Comparison of ENCODE assay signal across 8 cellular contexts in the genomic region with DNA sequence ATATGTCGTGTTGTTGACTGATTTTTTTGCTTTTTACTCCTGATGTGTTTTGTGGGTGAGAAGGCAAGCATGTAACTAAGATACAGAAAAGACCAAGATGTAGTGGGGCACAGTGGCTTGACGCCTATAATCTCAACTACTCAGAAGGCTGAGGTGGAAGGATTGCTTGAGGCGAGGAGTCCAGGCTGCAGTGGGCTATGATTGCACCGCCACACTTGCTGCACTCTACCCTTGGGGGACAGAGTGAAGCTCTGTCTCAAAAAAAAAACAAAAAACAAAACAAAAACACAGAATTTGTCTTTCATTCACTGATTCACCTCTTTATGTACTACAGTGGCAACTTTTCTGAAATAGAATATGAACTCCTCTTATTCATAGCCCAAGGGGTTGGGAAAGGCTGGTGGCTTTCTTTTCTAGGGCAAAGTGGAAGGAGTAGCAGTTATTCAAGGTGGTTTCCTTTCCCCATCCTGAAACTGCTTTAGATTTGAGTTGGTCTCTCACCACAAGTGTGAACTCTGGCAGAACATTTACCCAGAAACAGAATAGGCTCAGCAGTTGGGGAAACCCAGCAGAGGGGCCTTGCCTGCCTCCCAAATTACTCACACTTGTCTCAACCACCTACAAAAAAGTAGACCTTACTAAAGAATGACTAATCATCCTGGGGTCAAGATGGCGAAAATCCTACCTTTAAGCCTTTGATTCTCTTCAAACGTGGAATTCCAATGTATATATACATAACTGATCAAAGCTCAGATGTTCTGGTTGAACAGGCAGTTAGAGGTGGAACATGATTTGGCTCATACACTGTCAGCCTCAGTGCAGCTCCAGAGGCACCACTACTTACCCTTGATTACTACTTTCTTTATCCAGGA. TPM values are rescaled to one million over a fixed set of nuclear protein-coding genes. Genes with fewer than 3 reads are reported as not detected.
A peak's percentile ranks its signal among the peaks of the same experiment; 100 is the strongest.
DNase-seq lines count a peak whose midpoint lies in the region; ATAC-seq and TF ChIP-seq lines count a peak whose summit lies in the region.

No MANE protein-coding gene starts in this region.

- H3K36me3 Mint-ChIP-seq in activated naive CD8-positive, alpha-beta T cell treated with anti-CD3 and anti-CD28 coated beads, Interleukin-2, amount 50 U/mL, for 24 hours (ENCODE audit: low read depth): peaks cover 53% of the 10 kb centered on the region

- peak overlapping the region; percentile 44 for H3K27ac ChIP-seq in DOHH2 (ENCODE audit: low read depth, low read length)
- peak overlapping the region in 1 of 5 donors; percentile 63 for H3K27ac ChIP-seq in stomach

- no peaks in the 10 kb centered on the region for H3K9me2 ChIP-seq in DOHH2 (replicated peaks; ENCODE audit: control insufficient read depth, low read length)

- H3K4me3 Mint-ChIP-seq in activated naive CD8-positive, alpha-beta T cell treated with anti-CD3 and anti-CD28 coated beads, Interleukin-2, amount 50 U/mL, for 24 hours: peak overlapping the region; percentile 40

- peaks cover 92% of the 10 kb centered on the region for H3K36me3 ChIP-seq in DOHH2 (ENCODE audit: control insufficient read depth, low read length)
- H3K36me3 ChIP-seq in stomach: peaks cover 0 to 18% (median 8%) of the 10 kb centered on the region in 4 donors

- H3K4me3 ChIP-seq in DOHH2 (ENCODE audit: low read length) (peak overlapping the region; percentile 28), stomach (no peak overlapping the region)

- H3K4me1 ChIP-seq in DOHH2 (ENCODE audit: control insufficient read depth, low read length): peaks cover 100% of the 10 kb centered on the region
- peaks cover 0 to 88% (median 42%) of the 10 kb centered on the region in 4 donors for H3K4me1 ChIP-seq in stomach

- peak; percentile 87 for ATAC-seq in GM21717 (IDR thresholded peaks at IDR 0.05; ENCODE audit: unreplicated experiment)
- peak; percentile 96 for ATAC-seq in activated naive CD8-positive, alpha-beta T cell treated with anti-CD3 and anti-CD28 coated beads, Interleukin-2, amount 50 U/mL, for 24 hours

- H3K4me1 Mint-ChIP-seq in activated naive CD8-positive, alpha-beta T cell treated with anti-CD3 and anti-CD28 coated beads, Interleukin-2, amount 50 U/mL, for 24 hours: peaks cover 96% of the 10 kb centered on the region

- peak; percentile 65 for DNase-seq in M059J (ENCODE audit: low read depth)
- peak; percentile 60 for DNase-seq in activated naive CD8-positive, alpha-beta T cell treated with anti-CD3 and anti-CD28 coated beads, Interleukin-2, amount 50 U/mL, for 24 hours
- peak; percentile 13 to 20 for DNase-seq in stimulated activated CD8-positive, alpha-beta memory T cell treated with anti-CD3 and anti-CD28 coated beads, Interleukin-15, amount 100 ng/mL, for 4 hours (ENCODE audit: low read depth in 2 of 2)
- no peak for DNase-seq in SW480 (ENCODE audit: low spot score)
- DNase-seq in stomach: no peak
- DNase-seq in NCI-H69 (lab: John Stamatoyannopoulos, UW): no peak

- H3K9me3 Mint-ChIP-seq in activated naive CD8-positive, alpha-beta T cell treated with anti-CD3 and anti-CD28 coated beads, Interleukin-2, amount 50 U/mL, for 24 hours: no peaks in the 10 kb centered on the region

- no peaks in the 10 kb centered on the region for H3K9me3 ChIP-seq in DOHH2 (ENCODE audit: control insufficient read depth, insufficient read depth, low read length)
- no peaks in the 10 kb centered on the region for H3K9me3 ChIP-seq in stomach

- H3K27me3 ChIP-seq in DOHH2 (ENCODE audit: control insufficient read depth, low read length): no peaks in the 10 kb centered on the region
- H3K27me3 ChIP-seq in stomach: no peaks in the 10 kb centered on the region

- no peaks in the 10 kb centered on the region for H3K27me3 Mint-ChIP-seq in activated naive CD8-positive, alpha-beta T cell treated with anti-CD3 and anti-CD28 coated beads, Interleukin-2, amount 50 U/mL, for 24 hours

- peaks cover 27% of the 10 kb centered on the region for H4K20me1 ChIP-seq in DOHH2 (ENCODE audit: control insufficient read depth, insufficient read depth, low read depth, low read length)

- H3K79me2 ChIP-seq in DOHH2 (ENCODE audit: control insufficient read depth, low read length): peaks cover 100% of the 10 kb centered on the region

- TF ChIP-seq POLR2A in stomach (IDR thresholded peaks at IDR 0.05): no peak

- intact Hi-C loops in stomach (cut with DNase I; ENCODE audit: low total_unique reads): no loop called here

- TF ChIP-seq CTCF in DOHH2 (IDR thresholded peaks at IDR 0.05; ENCODE audit: low read depth, low read length, poor library complexity, severe bottlenecking): no peak
- no peak for TF ChIP-seq CTCF in stomach (IDR thresholded peaks at IDR 0.05)

- H3K27ac Mint-ChIP-seq in activated naive CD8-positive, alpha-beta T cell treated with anti-CD3 and anti-CD28 coated beads, Interleukin-2, amount 50 U/mL, for 24 hours: peak overlapping the region; percentile 89

- no peak for TF ChIP-seq EP300 in stomach (IDR thresholded peaks at IDR 0.05)

- WGBS in stomach, 5 donors: 74 to 84% (median 80%) methylated on average over 6 of the region's 6 CpGs

- H3K4me2 ChIP-seq in DOHH2 (ENCODE audit: low read length): peak overlapping the region; percentile 94

- peaks cover 64% of the 10 kb centered on the region for H3F3A ChIP-seq in DOHH2 (ENCODE audit: control insufficient read depth, insufficient read depth)

RNA-seq across cellular contexts. Expression of gene TANK, which starts 6.5 kb away (rescaled TPM):
- 35.7 and 41.1 TPM in 2 replicates for total RNA-seq in M059J (2014; rRNA removed; shearing (Covaris generic))
- 100 to 1,000 TPM in 1 of 5 donors, 10 to 100 TPM in 4; 12.2 to 140 (median 67.7) TPM for total RNA-seq in stomach
- 10 to 100 TPM; 19.7 to 35.0 (median 33.9) TPM for polyA plus RNA-seq in stomach

Comparison
In these comparisons a context has a peak if more than half of its experiments do, and no peak if none do; other contexts are left out.
1. DNase-seq: peak in M059J (single experiment), activated naive CD8-positive, alpha-beta T cell treated with anti-CD3 and anti-CD28 coated beads, Interleukin-2, amount 50 U/mL, for 24 hours (single experiment) and stimulated activated CD8-positive, alpha-beta memory T cell treated with anti-CD3 and anti-CD28 coated beads, Interleukin-15, amount 100 ng/mL, for 4 hours (2 of 2); none in SW480 (single experiment), stomach (single experiment) and NCI-H69 (single experiment).